ENCODE assay signal across 17 cellular contexts in the genomic region with DNA sequence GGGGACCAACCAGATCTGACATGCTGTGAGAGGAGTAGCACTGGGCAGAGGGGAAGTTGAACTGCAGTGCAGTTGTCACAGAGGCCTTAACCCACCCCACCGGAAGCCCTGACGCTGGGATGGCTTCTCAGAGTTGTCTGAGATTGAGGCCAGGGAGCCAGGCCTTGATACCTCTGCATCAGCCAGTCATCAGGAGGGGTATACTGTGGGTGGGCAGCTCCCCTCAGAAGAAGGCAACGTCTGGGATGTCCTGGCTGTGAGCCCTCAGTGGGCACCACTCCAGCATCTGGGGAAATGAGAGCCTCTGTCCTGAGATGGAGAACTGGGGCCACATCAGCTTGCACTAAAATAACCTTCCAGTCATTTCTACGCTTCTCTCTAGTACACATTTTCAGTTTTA. TPM values are rescaled to one million over a fixed set of nuclear protein-coding genes. Genes with fewer than 3 reads are reported as not detected.
DNase-seq lines count a peak whose midpoint lies in the region; ATAC-seq and TF ChIP-seq lines count a peak whose summit lies in the region.
"Had no signal": no experiment of that assay in that cellular context is flagged by ENCODE, and none has a peak within 500 bp of the region (broad histone marks: within the 10 kb centered on the region; RNA-seq: fewer than 3 reads in every experiment).

No MANE protein-coding gene starts in this region.

- no peak overlapping the region for H3K4me3 Mint-ChIP-seq in stimulated activated naive B cell treated with anti-CD40 and anti-IgM and Interleukin-4, amounts not matched to agents 10 μg/mL and 1 μg/mL and 100 μg/mL, for 72 hours
- H3K4me3 Mint-ChIP-seq: activated T-cell treated with anti-CD3 and anti-CD28 coated beads, Interleukin-2, amount 50 U/mL, for 72 hours had no signal

- no peaks in the 10 kb centered on the region for H3K9me3 ChIP-seq in mucosa of descending colon
- H3K9me3 ChIP-seq: tibial nerve had no signal

- TF ChIP-seq CTCF in mucosa of descending colon (IDR thresholded peaks at IDR 0.05) = no peak

- H3K4me1 ChIP-seq in mucosa of descending colon (ENCODE audit: low read depth) = no peaks in the 10 kb centered on the region

- H3K9me3 Mint-ChIP-seq in stimulated activated naive B cell treated with anti-CD40 and anti-IgM and Interleukin-4, amounts not matched to agents 10 μg/mL and 1 μg/mL and 100 μg/mL, for 72 hours = no peaks in the 10 kb centered on the region
- H3K9me3 Mint-ChIP-seq: activated T-cell treated with anti-CD3 and anti-CD28 coated beads, Interleukin-2, amount 50 U/mL, for 72 hours had no signal

- no peak overlapping the region for H3K4me3 ChIP-seq in mucosa of descending colon
- H3K4me3 ChIP-seq: cardiac muscle cell, PC-9, tibial nerve had no signal

- peaks cover 29 to 48% of the 10 kb centered on the region in 2 donors for H3K4me1 Mint-ChIP-seq in stimulated activated naive B cell treated with anti-CD40 and anti-IgM and Interleukin-4, amounts not matched to agents 10 μg/mL and 1 μg/mL and 100 μg/mL, for 72 hours

- intact Hi-C loops in left cardiac atrium (cut with DNase I) = no loop called here
- intact Hi-C loops in cardiac septum (cut with DNase I) = no loop called here
- intact Hi-C loops in mucosa of descending colon (cut with DNase I, micrococcal nuclease) = no loop called here

- peak overlapping the region; percentile 25 for H3K27ac Mint-ChIP-seq in stimulated activated naive B cell treated with anti-CD40 and anti-IgM and Interleukin-4, amounts not matched to agents 10 μg/mL and 1 μg/mL and 100 μg/mL, for 72 hours
- H3K27ac Mint-ChIP-seq: activated T-cell treated with anti-CD3 and anti-CD28 coated beads, Interleukin-2, amount 50 U/mL, for 72 hours had no signal

- no peaks in the 10 kb centered on the region for H3K36me3 ChIP-seq in mucosa of descending colon (ENCODE audit: low read depth)
- H3K36me3 ChIP-seq: cardiac muscle cell, tibial nerve had no signal

- no peak for DNase-seq in left cardiac atrium
- no peak for DNase-seq in cardiac septum (ENCODE audit: low spot score)
- no peak for DNase-seq in stimulated activated naive B cell treated with anti-CD40 and anti-IgM and Interleukin-4, amounts not matched to agents 10 μg/mL and 1 μg/mL and 100 μg/mL, for 72 hours
- DNase-seq in mucosa of descending colon = no peak
- DNase-seq in stimulated activated naive CD4-positive, alpha-beta T cell treated with Interleukin-2 at 50 U/mL for 16 hours (lab: John Stamatoyannopoulos, UW) = no peak
- DNase-seq: activated CD4-positive, alpha-beta T cell treated with anti-CD3 and anti-CD28 coated beads, Interleukin-2, amount 50 U/mL, for 48 hours; activated T-cell treated with anti-CD3 and anti-CD28 coated beads, Interleukin-2, amount 50 U/mL, for 72 hours; effector CD4-positive, alpha-beta T cell; H7; NCI-H1694; NCI-H510A; PC-9 had no signal

- no peaks in the 10 kb centered on the region for H3K27me3 Mint-ChIP-seq in stimulated activated naive B cell treated with anti-CD40 and anti-IgM and Interleukin-4, amounts not matched to agents 10 μg/mL and 1 μg/mL and 100 μg/mL, for 72 hours

- H3K36me3 Mint-ChIP-seq in stimulated activated naive B cell treated with anti-CD40 and anti-IgM and Interleukin-4, amounts not matched to agents 10 μg/mL and 1 μg/mL and 100 μg/mL, for 72 hours = no peaks in the 10 kb centered on the region

- ATAC-seq in left cardiac atrium (peak; percentile 16 to 18), GM21723 (IDR thresholded peaks at IDR 0.05; ENCODE audit: unreplicated experiment) (peak; percentile 84), HG03571 (IDR thresholded peaks at IDR 0.05; ENCODE audit: unreplicated experiment) (peak; percentile 77), mucosa of descending colon (no peak), GM19463 (IDR thresholded peaks at IDR 0.05; ENCODE audit: unreplicated experiment) (no peak)
- ATAC-seq in stimulated activated naive B cell treated with anti-CD40 and anti-IgM and Interleukin-4, amounts not matched to agents 10 μg/mL and 1 μg/mL and 100 μg/mL, for 72 hours (replicated peaks) = peak; percentile 41 to 59
- ATAC-seq: activated T-cell treated with anti-CD3 and anti-CD28 coated beads, Interleukin-2, amount 50 U/mL, for 72 hours had no signal

RNA-seq across cellular contexts. Expression of gene BCAR3, which starts 47.9 kb away (rescaled TPM):
- total RNA-seq in left cardiac atrium (10 to 100 TPM; 12.4 to 17.5 TPM), cardiac septum (6.9 TPM), mucosa of descending colon (10 to 100 TPM; 37.2 to 73.7 (median 54.3) TPM)

Comparison
In these comparisons a context has a peak if more than half of its experiments do, and no peak if none do; other contexts are left out.
1. ATAC-seq: peak in left cardiac atrium (2 of 2), GM21723 (single experiment), HG03571 (single experiment) and stimulated activated naive B cell treated with anti-CD40 and anti-IgM and Interleukin-4, amounts not matched to agents 10 μg/mL and 1 μg/mL and 100 μg/mL, for 72 hours (2 of 2); none in mucosa of descending colon (single experiment) and GM19463 (single experiment).